27 cellular contexts compared by ENCODE assay signal in the genomic region with DNA sequence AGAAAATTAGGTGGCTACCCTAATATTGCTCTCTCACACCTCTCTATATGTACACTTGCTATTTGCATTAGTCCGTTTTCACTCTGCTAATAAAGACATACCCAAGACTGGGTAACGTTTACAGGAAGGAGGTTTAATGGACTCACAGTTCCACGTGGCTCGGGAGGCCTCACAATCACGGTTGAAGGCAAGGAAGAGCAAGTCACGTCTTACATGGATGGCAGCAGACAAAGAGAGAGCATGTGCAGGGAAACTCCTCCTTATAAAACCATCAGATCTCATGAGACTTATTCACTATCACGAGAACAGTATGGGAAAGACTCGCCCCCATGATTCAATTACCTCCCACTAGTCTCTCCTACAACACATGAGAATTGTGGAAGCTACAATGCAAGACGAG.
"Had no signal": no experiment of that assay in that cellular context is flagged by ENCODE, and none has a peak within 500 bp of the region (broad histone marks: within the 10 kb centered on the region; RNA-seq: fewer than 3 reads in every experiment).

No MANE protein-coding gene starts in this region.

- H3K27me3 ChIP-seq: stomach, suprapubic skin, testis, thyroid gland, tibial artery, tibial nerve, transverse colon, upper lobe of left lung, upper lobe of right lung, uterus, vagina had no signal

- H3K27ac ChIP-seq: stomach, suprapubic skin, testis, thoracic aorta, thyroid gland, tibial artery, tibial nerve, transverse colon, upper lobe of left lung, upper lobe of right lung, uterus, vagina had no signal

- ATAC-seq: stimulated activated effector memory CD8-positive, alpha-beta T cell treated with anti-CD3 and anti-CD28 coated beads, Interleukin-12 subunit alpha, Interleukin-12 subunit beta, amount 100 ng/mL, for 72 hours; stimulated activated memory B cell treated with anti-CD40 and anti-IgM and Interleukin-4, amounts not matched to agents 10 μg/mL and 1 μg/mL and 100 μg/mL, for 72 hours; stimulated activated naive B cell treated with anti-CD40 and anti-IgM and Interleukin-4, amounts not matched to agents 10 μg/mL and 1 μg/mL and 100 μg/mL, for 72 hours; stimulated activated naive CD8-positive, alpha-beta T cell treated with anti-CD3 and anti-CD28 coated beads, Interleukin-15, amount 100 ng/mL, for 72 hours; stimulated activated naive CD8-positive, alpha-beta T cell treated with anti-CD3 and anti-CD28 coated beads, Interleukin-15, Interleukin-2, amounts not matched to agents 100 U/mL and 50 U/mL, for 24 hours; upper lobe of right lung had no signal

- H3K4me1 ChIP-seq: stomach, suprapubic skin, testis, thyroid gland, tibial artery, tibial nerve, transverse colon, upper lobe of left lung, upper lobe of right lung, uterus, vagina had no signal

- DNase-seq: stimulated activated CD4-positive, alpha-beta T cell treated with anti-CD3 and anti-CD28 coated beads, Interleukin-2, amount 100 ng/mL, for 48 hours; stimulated activated CD4-positive, alpha-beta T cell treated with anti-CD3 and anti-CD28 coated beads, Interleukin-4, amount 100 ng/mL, for 1 hour; stimulated activated CD4-positive, alpha-beta T cell treated with anti-CD3 and anti-CD28 coated beads, Interleukin-4, amount 100 ng/mL, for 24 hours; stimulated activated CD4-positive, alpha-beta T cell treated with anti-CD3 and anti-CD28 coated beads, Interleukin-4, amount 100 ng/mL, for 4 hours; stimulated activated CD8-positive, alpha-beta memory T cell treated with anti-CD3 and anti-CD28 coated beads, Interleukin-4, amount 100 ng/mL, for 48 hours; stimulated activated naive B cell treated with anti-CD40 and anti-IgM and Interleukin-4, amounts not matched to agents 10 μg/mL and 1 μg/mL and 100 μg/mL, for 72 hours; stimulated activated naive CD4-positive, alpha-beta T cell; stimulated activated naive CD4-positive, alpha-beta T cell treated with Interleukin-2 at 50 U/mL for 16 hours; stimulated activated naive CD8-positive, alpha-beta T cell treated with anti-CD3 and anti-CD28 coated beads, Interleukin-15, amount 100 ng/mL, for 72 hours; stimulated activated naive CD8-positive, alpha-beta T cell treated with anti-CD3 and anti-CD28 coated beads, Interleukin-15, Interleukin-2, amounts not matched to agents 100 U/mL and 50 U/mL, for 24 hours; stomach; substantia nigra; testis; thyroid gland; tibial artery; transverse colon; trophoblast cell; upper lobe of left lung; upper lobe of right lung; uterus had no signal

- H3K9me3 ChIP-seq: suprapubic skin, testis, thoracic aorta, thyroid gland, tibial artery, transverse colon, upper lobe of left lung, upper lobe of right lung, uterus, vagina had no signal

- FAIRE-seq: urothelium cell line had no signal

- H3K36me3 ChIP-seq: thoracic aorta, thyroid gland, transverse colon, upper lobe of right lung, uterus, vagina had no signal

- H3K4me3 ChIP-seq: stomach, suprapubic skin, testis, thoracic aorta, thyroid gland, tibial artery, tibial nerve, transverse colon, upper lobe of left lung, upper lobe of right lung, uterus, vagina had no signal
